ENCODE assay signal across 10 cellular contexts in genomic region chr22:24583221-24583971, GRCh38. TPM values are rescaled to one million over a fixed set of nuclear protein-coding genes. Genes with fewer than 3 reads are reported as not detected.
DNase-seq lines count a peak whose midpoint lies in the region; ATAC-seq and TF ChIP-seq lines count a peak whose summit lies in the region.
"Had no signal": no experiment of that assay in that cellular context is flagged by ENCODE, and none has a peak within 500 bp of the region (broad histone marks: within the 10 kb centered on the region; RNA-seq: fewer than 3 reads in every experiment).

No MANE protein-coding gene starts in this region.

- POLR2A ChIA-PET in IMR-90 (lab: Charles Lee; ENCODE audit: unreplicated experiment): no interaction called here

- peaks cover 20% of the 10 kb centered on the region for H3K9me1 ChIP-seq in IMR-90 (ENCODE audit: insufficient read depth, low read length)

- peak overlapping the region; percentile 57 for H2AFZ ChIP-seq in IMR-90 (replicated peaks; ENCODE audit: low read length, poor library complexity)
- H2AFZ ChIP-seq in smooth muscle cell (ENCODE audit: low read depth): no peak overlapping the region

- dilution Hi-C loops in IMR-90 (cut with HindIII; ENCODE audit: low sequenced_read_pairs, unreplicated experiment): no loop called here

- peaks cover 14% of the 10 kb centered on the region for H3F3A ChIP-seq in smooth muscle cell (ENCODE audit: low read depth)

- H3K27me3 ChIP-seq in IMR-90 (ENCODE audit: control insufficient read depth, insufficient read depth, low read length) (no peaks in the 10 kb centered on the region), smooth muscle cell (ENCODE audit: low read depth) (no peaks in the 10 kb centered on the region)
- H3K27me3 ChIP-seq: gastrocnemius medialis had no signal

- H2BK5ac ChIP-seq in IMR-90 (ENCODE audit: low read depth, low read length, poor library complexity, severe bottlenecking): no peak overlapping the region

- no peaks in the 10 kb centered on the region for H3K79me2 ChIP-seq in smooth muscle cell (ENCODE audit: low read depth)

- H4K20me1 ChIP-seq in IMR-90 (ENCODE audit: insufficient read depth, low read length): peaks cover 4% of the 10 kb centered on the region; the same call in 1 of the 2 replicates
- no peaks in the 10 kb centered on the region for H4K20me1 ChIP-seq in smooth muscle cell (ENCODE audit: low read depth)

- no peak for TF ChIP-seq CTCF in IMR-90 (conservative IDR thresholded peaks at IDR 0.05; ENCODE audit: low read depth, low read length)
- TF ChIP-seq CTCF in smooth muscle cell (IDR thresholded peaks at IDR 0.05; ENCODE audit: borderline replicate concordance, insufficient read depth, poor library complexity, severe bottlenecking): no peak

- WGBS in IMR-90 (ENCODE audit: extremely low coverage in 2 of 2, insufficient read length in 1 of 2), 2 experiments: 67% methylated on average over 9 of the region's 17 CpGs; no CpG with 5 or more reads in 1 of the 2 experiments
- 80% methylated on average over 17 of the region's 17 CpGs for WGBS in smooth muscle cell (ENCODE audit: low lambda C conversion rate)

- H2BK15ac ChIP-seq in IMR-90 (ENCODE audit: low read depth, low read length): no peak overlapping the region

- peak; percentile 15 for DNase-seq in IMR-90
- peak; percentile 25 for DNase-seq in RPMI7951 (ENCODE audit: low read depth)
- no peak for DNase-seq in Right ventricle myocardium superior
- no peak for DNase-seq in smooth muscle cell (lab: John Stamatoyannopoulos, UW; ENCODE audit: unreplicated experiment)
- DNase-seq in activated T-cell treated with anti-CD3 and anti-CD28 coated beads, Interleukin-2, amount 50 U/mL, for 1 hour: no peak
- DNase-seq in kidney glomerular epithelial cell (lab: John Stamatoyannopoulos, UW): no peak
- DNase-seq in AG08396 (ENCODE audit: low spot score): no peak
- no peak for DNase-seq in activated naive CD4-positive, alpha-beta T cell (lab: John Stamatoyannopoulos, UW)
- DNase-seq: activated CD8-positive, alpha-beta memory T cell treated with anti-CD3 and anti-CD28 coated beads, Interleukin-2, amount 50 U/mL, for 48 hours; gastrocnemius medialis had no signal

- peak overlapping the region; percentile 23; the same call in 1 of the 2 replicates for H4K91ac ChIP-seq in IMR-90 (ENCODE audit: insufficient read depth, low read depth, low read length)

- H3K4ac ChIP-seq in IMR-90 (ENCODE audit: low read depth, low read length): no peak overlapping the region; the same call in 1 of the 2 replicates

- no peak overlapping the region; the same call in 1 of the 2 replicates for H2BK20ac ChIP-seq in IMR-90 (ENCODE audit: low read depth, low read length)

- ATAC-seq in IMR-90 (ENCODE audit: low read depth): peak; percentile 5
- ATAC-seq in Right ventricle myocardium superior (ENCODE audit: poor library complexity): peak; percentile 47
- ATAC-seq: gastrocnemius medialis had no signal

- peak overlapping the region; percentile 14 for H2BK120ac ChIP-seq in IMR-90 (ENCODE audit: low read depth, low read length)

- intact Hi-C loops in IMR-90 (cut with micrococcal nuclease) (no loop called here), Right ventricle myocardium superior (cut with DNase I) (no loop called here)

- TF ChIP-seq POLR2A in IMR-90 (IDR thresholded peaks at IDR 0.05; ENCODE audit: low read depth, low read length): no peak

- H3K4me3 ChIP-seq in IMR-90 (ENCODE audit: insufficient read depth, low read depth, low read length): no peak overlapping the region
- no peak overlapping the region for H3K4me3 ChIP-seq in smooth muscle cell
- H3K4me3 ChIP-seq: gastrocnemius medialis had no signal

- no peak overlapping the region for H3K9ac ChIP-seq in IMR-90 (ENCODE audit: low read depth, low read length)
- no peak overlapping the region for H3K9ac ChIP-seq in smooth muscle cell (ENCODE audit: low read depth)

- H3K36me3 ChIP-seq in IMR-90 (ENCODE audit: control insufficient read depth, insufficient read depth, low read length) (peaks cover 21% of the 10 kb centered on the region; the same call in 1 of the 2 replicates), smooth muscle cell (ENCODE audit: low read depth) (no peaks in the 10 kb centered on the region)
- H3K36me3 ChIP-seq: gastrocnemius medialis had no signal

- no peak overlapping the region for H3K56ac ChIP-seq in IMR-90 (ENCODE audit: extremely low read depth, insufficient read depth, low read length)

- no peak overlapping the region for H3K23ac ChIP-seq in IMR-90 (ENCODE audit: low read depth, low read length)

- no TSS peak for BruUV-seq in IMR-90 (replicated peaks; lab: Mats Ljungman, UMichigan)

- no peak for TF ChIP-seq RAD21 in IMR-90 (IDR thresholded peaks at IDR 0.05; ENCODE audit: low read length)

- CTCF ChIA-PET in IMR-90 (lab: Yijun Ruan, JAX): no interaction called here

- H3K4me2 ChIP-seq in IMR-90 (ENCODE audit: low read depth, low read length) (peak overlapping the region; percentile 9), smooth muscle cell (no peak overlapping the region)

- H2AK5ac ChIP-seq in IMR-90 (ENCODE audit: low read depth, low read length): peak overlapping the region; percentile 51

- in situ Hi-C loops in IMR-90 (cut with MboI; ENCODE audit: low sequenced_read_pairs): no loop called here

- H3K79me1 ChIP-seq in IMR-90 (ENCODE audit: low read depth in 1 of 2, low read length in 2 of 2): no peaks in the 10 kb centered on the region

- H3K4me1 ChIP-seq in IMR-90 (ENCODE audit: control insufficient read depth, insufficient read depth, low read length) (peaks cover 22% of the 10 kb centered on the region), smooth muscle cell (ENCODE audit: low read depth) (no peaks in the 10 kb centered on the region)
- H3K4me1 ChIP-seq: gastrocnemius medialis had no signal

- H3K27ac ChIP-seq in IMR-90 (ENCODE audit: insufficient read depth, low read length): no peak overlapping the region
- H3K27ac ChIP-seq in smooth muscle cell (ENCODE audit: low read depth): peak overlapping the region; percentile 21
- H3K27ac ChIP-seq: gastrocnemius medialis had no signal

- peak overlapping the region; percentile 78 for H2AK9ac ChIP-seq in IMR-90 (replicated peaks; ENCODE audit: low read depth, low read length, poor library complexity)

- 0 out of 2 replicates have a peak overlapping the region, but pooled peaks have one; percentile 23 for H3K14ac ChIP-seq in IMR-90 (replicated peaks; ENCODE audit: low read depth, low read length)

- H3K9me3 ChIP-seq in IMR-90 (ENCODE audit: control insufficient read depth, insufficient read depth, low read length) (no peaks in the 10 kb centered on the region), smooth muscle cell (replicated peaks; ENCODE audit: low read depth) (no peaks in the 10 kb centered on the region)
- H3K9me3 ChIP-seq: gastrocnemius medialis had no signal

- no peak overlapping the region for H4K5ac ChIP-seq in IMR-90 (ENCODE audit: low read depth, low read length)

- H3K18ac ChIP-seq in IMR-90 (ENCODE audit: low read depth, low read length): no peak overlapping the region

- no peak overlapping the region; a peak in 1 of 4 replicates for H4K8ac ChIP-seq in IMR-90 (ENCODE audit: low read depth in 2 of 2, low read length in 2 of 2)

TF ChIP-seq in IMR-90, 13 proteins besides CTCF, POLR2A, EP300 and RAD21 (continues in another document):
- TF ChIP-seq NFE2L2 (IDR thresholded peaks at IDR 0.05; ENCODE audit: low read depth, low read length) (no peak), MAFK (IDR thresholded peaks at IDR 0.05; ENCODE audit: low read depth, low read length) (no peak), SMC3 (IDR thresholded peaks at IDR 0.05; ENCODE audit: low read depth, low read length) (no peak), MAZ (IDR thresholded peaks at IDR 0.05; ENCODE audit: borderline replicate concordance, low read depth, low read length) (no peak)
- TF ChIP-seq, protein P1, sequence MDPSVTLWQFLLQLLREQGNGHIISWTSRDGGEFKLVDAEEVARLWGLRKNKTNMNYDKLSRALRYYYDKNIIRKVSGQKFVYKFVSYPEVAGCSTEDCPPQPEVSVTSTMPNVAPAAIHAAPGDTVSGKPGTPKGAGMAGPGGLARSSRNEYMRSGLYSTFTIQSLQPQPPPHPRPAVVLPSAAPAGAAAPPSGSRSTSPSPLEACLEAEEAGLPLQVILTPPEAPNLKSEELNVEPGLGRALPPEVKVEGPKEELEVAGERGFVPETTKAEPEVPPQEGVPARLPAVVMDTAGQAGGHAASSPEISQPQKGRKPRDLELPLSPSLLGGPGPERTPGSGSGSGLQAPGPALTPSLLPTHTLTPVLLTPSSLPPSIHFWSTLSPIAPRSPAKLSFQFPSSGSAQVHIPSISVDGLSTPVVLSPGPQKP (IDR thresholded peaks at IDR 0.05; ENCODE audit: borderline replicate concordance, low read depth, low read length): no peak

RNA-seq across cellular contexts. Expression of gene LRRC75B, which starts 9.5 kb away (rescaled TPM):
- 1.4 and 1.6 TPM in 2 replicates for total RNA-seq in IMR-90 (2012; rRNA removed)
- 9.4 and 10.7 TPM in 2 replicates for polyA plus RNA-seq in IMR-90 (2012; rRNA removed)
- 4.4 and 12.6 TPM in 2 replicates for polyA plus RNA-seq in IMR-90 (2012; cell fraction: cytosol; rRNA removed)
- 49.1 and 126 TPM in 2 replicates for polyA plus RNA-seq in IMR-90 (2012; cell fraction: nucleus; rRNA removed; ENCODE audit: low replicate concordance)
- total RNA-seq in RPMI7951 (2014; rRNA removed; shearing (Covaris generic)): 0.60 and 3.6 TPM in 2 replicates
- 5.0 TPM for total RNA-seq in Right ventricle myocardium superior
- total RNA-seq in smooth muscle cell: 7.0 and 14.1 TPM in 2 replicates
- polyA plus RNA-seq in smooth muscle cell: 31.8 and 33.5 TPM in 2 replicates

RNA-seq across cellular contexts. Expression of gene GGT1, which starts 19.6 kb away (rescaled TPM):
- 1.7 and 3.4 TPM in 2 replicates for total RNA-seq in IMR-90 (2012; rRNA removed)
- 7.3 and 8.1 TPM in 2 replicates for polyA plus RNA-seq in IMR-90 (2012; rRNA removed)
- polyA plus RNA-seq in IMR-90 (2012; cell fraction: cytosol; rRNA removed): 3.7 and 12.1 TPM in 2 replicates
- polyA plus RNA-seq in IMR-90 (2012; cell fraction: nucleus; rRNA removed; ENCODE audit: low replicate concordance): 11.7 and 22.2 TPM in 2 replicates
- under 0.01 and 0.20 TPM in 2 replicates for total RNA-seq in RPMI7951 (2014; rRNA removed; shearing (Covaris generic))
- total RNA-seq in Right ventricle myocardium superior: 1.5 TPM
- 24.2 and 28.4 TPM in 2 replicates for total RNA-seq in smooth muscle cell
- polyA plus RNA-seq in smooth muscle cell: 38.1 and 55.5 TPM in 2 replicates

RNA-seq across cellular contexts. Expression of gene SNRPD3, which starts 27.6 kb away (rescaled TPM):
- 158 and 177 TPM in 2 replicates for total RNA-seq in IMR-90 (2012; rRNA removed)
- 222 and 283 TPM in 2 replicates for polyA plus RNA-seq in IMR-90 (2012; rRNA removed)
- 148 and 255 TPM in 2 replicates for polyA plus RNA-seq in IMR-90 (2012; cell fraction: cytosol; rRNA removed)
- polyA plus RNA-seq in IMR-90 (2012; cell fraction: nucleus; rRNA removed; ENCODE audit: low replicate concordance): 57.9 and 153 TPM in 2 replicates
- total RNA-seq in RPMI7951 (2014; rRNA removed; shearing (Covaris generic)): 179 and 194 TPM in 2 replicates
- total RNA-seq in Right ventricle myocardium superior: 63.1 TPM
- total RNA-seq in smooth muscle cell: 114 and 198 TPM in 2 replicates
- polyA plus RNA-seq in smooth muscle cell: 92.3 and 97.6 TPM in 2 replicates

RNA-seq across cellular contexts. Expression of gene GUCD1, which starts 28.5 kb away (rescaled TPM):
- total RNA-seq in IMR-90 (2012; rRNA removed): 115 and 143 TPM in 2 replicates
- 97.6 and 114 TPM in 2 replicates for polyA plus RNA-seq in IMR-90 (2012; rRNA removed)
- 84.8 and 104 TPM in 2 replicates for polyA plus RNA-seq in IMR-90 (2012; cell fraction: cytosol; rRNA removed)
- 45.4 and 104 TPM in 2 replicates for polyA plus RNA-seq in IMR-90 (2012; cell fraction: nucleus; rRNA removed; ENCODE audit: low replicate concordance)
- total RNA-seq in RPMI7951 (2014; rRNA removed; shearing (Covaris generic)): 60.7 and 69.4 TPM in 2 replicates
- 291 TPM for total RNA-seq in Right ventricle myocardium superior
- 54.3 and 64.6 TPM in 2 replicates for total RNA-seq in smooth muscle cell
- 43.6 and 56.0 TPM in 2 replicates for polyA plus RNA-seq in smooth muscle cell

Comparison
In these comparisons a context has a peak if more than half of its experiments do, and no peak if none do; other contexts are left out.
1. DNase-seq: peak in IMR-90 (single experiment) and RPMI7951 (single experiment); none in Right ventricle myocardium superior (single experiment), smooth muscle cell (single experiment), activated T-cell treated with anti-CD3 and anti-CD28 coated beads, Interleukin-2, amount 50 U/mL, for 1 hour (single experiment), kidney glomerular epithelial cell (single experiment), AG08396 (single experiment) and activated naive CD4-positive, alpha-beta T cell (0 of 4).